In the genomic region with DNA sequence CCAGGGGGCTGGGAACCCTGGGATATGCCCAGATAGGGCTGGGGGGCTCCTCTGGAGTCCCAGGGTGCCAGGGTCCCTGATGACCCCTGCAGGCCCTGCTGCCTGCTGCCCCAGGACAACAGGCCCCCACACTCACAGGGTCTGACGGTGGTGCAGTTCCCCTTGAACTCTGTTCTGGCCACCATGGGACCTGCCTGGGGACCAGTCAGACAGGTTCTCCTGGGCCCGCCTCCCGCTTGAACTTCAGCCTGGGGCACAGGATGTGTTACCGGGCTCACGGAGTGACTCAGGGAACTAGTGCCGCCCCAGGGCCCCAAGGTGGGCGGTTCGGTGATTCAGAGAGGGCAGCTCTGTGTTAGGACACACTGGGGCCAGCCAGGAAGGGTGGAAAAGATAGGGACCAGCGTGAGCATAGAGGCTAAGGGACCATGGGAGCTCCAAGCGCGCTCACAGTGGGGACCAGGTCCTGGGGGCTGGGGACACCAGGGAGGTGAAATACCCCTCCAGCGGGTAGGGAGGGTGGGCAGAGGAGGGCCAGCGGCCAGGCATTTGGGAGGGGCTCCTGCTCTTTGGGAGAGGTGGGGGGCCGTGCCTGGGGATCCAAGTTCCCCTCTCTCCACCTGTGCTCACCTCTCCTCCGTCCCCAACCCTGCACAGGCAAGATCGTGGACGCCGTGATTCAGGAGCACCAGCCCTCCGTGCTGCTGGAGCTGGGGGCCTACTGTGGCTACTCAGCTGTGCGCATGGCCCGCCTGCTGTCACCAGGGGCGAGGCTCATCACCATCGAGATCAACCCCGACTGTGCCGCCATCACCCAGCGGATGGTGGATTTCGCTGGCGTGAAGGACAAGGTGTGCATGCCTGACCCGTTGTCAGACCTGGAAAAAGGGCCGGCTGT, we compare ENCODE assay signal across 8 cellular contexts. TPM values are rescaled to one million over a fixed set of nuclear protein-coding genes. Genes with fewer than 3 reads are reported as not detected.
A peak's percentile ranks its signal among the peaks of the same experiment; 100 is the strongest.
DNase-seq lines count a peak whose midpoint lies in the region; ATAC-seq and TF ChIP-seq lines count a peak whose summit lies in the region.

No MANE protein-coding gene starts in this region.

- no peak overlapping the region for H3K23ac ChIP-seq in mesenchymal stem cell (ENCODE audit: low read length in 2 of 2)

- ATAC-seq in body of pancreas (peak; percentile 92), HG02840 (IDR thresholded peaks at IDR 0.05; ENCODE audit: low FRiP score, unreplicated experiment) (no peak), GM21360 (IDR thresholded peaks at IDR 0.05; ENCODE audit: unreplicated experiment) (no peak), GM19351 (IDR thresholded peaks at IDR 0.05; ENCODE audit: unreplicated experiment) (no peak)

- TF ChIP-seq CTCF in body of pancreas (IDR thresholded peaks at IDR 0.05) = no peak

- H3K27ac ChIP-seq in body of pancreas = peak overlapping the region; percentile 86 to 92 (median 89)
- H3K27ac ChIP-seq in mesenchymal stem cell (ENCODE audit: low read length, poor library complexity, severe bottlenecking) = no peak overlapping the region

- intact Hi-C loops in body of pancreas (cut with DNase I) = no loop called here

- H3K4me3 ChIP-seq in body of pancreas (no peak overlapping the region), mesenchymal stem cell (ENCODE audit: insufficient read depth in 1 of 2, low read depth in 1 of 2, low read length in 2 of 2) (no peak overlapping the region)

- peak overlapping the region in 1 of 2 experiments; percentile 39 for H3K14ac ChIP-seq in mesenchymal stem cell (ENCODE audit: low read length in 2 of 2)

- peak overlapping the region in 1 of 2 experiments; percentile 34 for H3K18ac ChIP-seq in mesenchymal stem cell (ENCODE audit: low read depth in 1 of 2, low read length in 2 of 2)

- H4K8ac ChIP-seq in mesenchymal stem cell (ENCODE audit: low read length) = peak overlapping the region; percentile 52

- H2AFZ ChIP-seq in mesenchymal stem cell (ENCODE audit: low read depth, low read length) = no peak overlapping the region

- peak overlapping the region; percentile 8 for H3K4me2 ChIP-seq in mesenchymal stem cell (ENCODE audit: low read length, poor library complexity, severe bottlenecking)

- H2AK5ac ChIP-seq in mesenchymal stem cell (ENCODE audit: low read length, severe bottlenecking) = no peak overlapping the region

- no peak overlapping the region for H3K4ac ChIP-seq in mesenchymal stem cell (ENCODE audit: low read depth in 1 of 2, low read length in 2 of 2)

- no peak overlapping the region for H2BK12ac ChIP-seq in mesenchymal stem cell (ENCODE audit: low read length in 2 of 2)

- H3K9ac ChIP-seq in mesenchymal stem cell (ENCODE audit: low read length) = peak overlapping the region; percentile 51

- no peaks in the 10 kb centered on the region for H3K36me3 ChIP-seq in body of pancreas (replicated peaks in 1 of 2; ENCODE audit: insufficient read depth in 1 of 2, low read depth in 2 of 2)
- peaks cover 37 to 50% of the 10 kb centered on the region in 2 experiments for H3K36me3 ChIP-seq in mesenchymal stem cell (ENCODE audit: control insufficient read depth in 1 of 2, insufficient read depth in 2 of 2, low read depth in 1 of 2, low read length in 2 of 2)

- H2BK5ac ChIP-seq in mesenchymal stem cell (ENCODE audit: low read depth, low read length, poor library complexity, severe bottlenecking) = no peak overlapping the region

- H3K4me1 ChIP-seq in body of pancreas (peaks cover 58% of the 10 kb centered on the region), mesenchymal stem cell (ENCODE audit: control insufficient read depth, insufficient read depth, low read depth, low read length) (peaks cover 32% of the 10 kb centered on the region)

- no peaks in the 10 kb centered on the region for H3K9me3 ChIP-seq in body of pancreas
- H3K9me3 ChIP-seq in mesenchymal stem cell (ENCODE audit: control insufficient read depth, low read length) = no peaks in the 10 kb centered on the region

- no peak overlapping the region for H4K91ac ChIP-seq in mesenchymal stem cell (ENCODE audit: low read length)

- no peaks in the 10 kb centered on the region for H3K79me1 ChIP-seq in mesenchymal stem cell (replicated peaks; ENCODE audit: low read length, poor library complexity, severe bottlenecking)

- H2BK120ac ChIP-seq in mesenchymal stem cell (ENCODE audit: low read depth, low read length) = no peak overlapping the region

- 23 to 54% methylated on average over 15 to 27 of the region's 30 CpGs for WGBS in body of pancreas, 2 donors
- WGBS in mesenchymal stem cell = 66% methylated on average over 30 of the region's 30 CpGs

- H2BK15ac ChIP-seq in mesenchymal stem cell (ENCODE audit: low read depth, poor library complexity, severe bottlenecking) = no peak overlapping the region

- DNase-seq in AG20443 (ENCODE audit: low spot score) (peak; percentile 47), HK-2 (ENCODE audit: unreplicated experiment) (peak; percentile 90), body of pancreas (peak; percentile 93 to 97 (median 95)), mesenchymal stem cell (peak; percentile 81), nucleus accumbens (lab: John Stamatoyannopoulos, UW) (no peak)

- H3K27me3 ChIP-seq in body of pancreas (no peaks in the 10 kb centered on the region), mesenchymal stem cell (ENCODE audit: control insufficient read depth in 1 of 2, insufficient read depth in 1 of 2, low read length in 2 of 2) (no peaks in the 10 kb centered on the region)

- peak; percentile 32 to 42 (median 37) for TF ChIP-seq POLR2A in body of pancreas (IDR thresholded peaks at IDR 0.05)

RNA-seq across cellular contexts. Expression of a gene that starts 21.5 kb away (rescaled TPM):
- 10 to 100 TPM; 22.1 to 23.6 TPM for total RNA-seq in body of pancreas
- 5.8 TPM for polyA plus RNA-seq in mesenchymal stem cell (2013, experiment 1 of 2)
- polyA plus RNA-seq in mesenchymal stem cell (2013, experiment 2 of 2) = 6.0 TPM

RNA-seq across cellular contexts. Expression of a gene that starts 21.6 kb away (rescaled TPM):
- 10 to 100 TPM; 85.6 to 98.2 TPM for total RNA-seq in body of pancreas
- polyA plus RNA-seq in mesenchymal stem cell (2013, experiment 1 of 2) = 51.6 TPM
- 55.0 TPM for polyA plus RNA-seq in mesenchymal stem cell (2013, experiment 2 of 2)

RNA-seq across cellular contexts. Expression of a gene that starts 53.5 kb away (rescaled TPM):
- total RNA-seq in body of pancreas = 100 to 1,000 TPM in 1 of 2 donors, 10 to 100 TPM in 1; 36.6 to 150 TPM
- polyA plus RNA-seq in mesenchymal stem cell (2013, experiment 1 of 2) = 3.0 TPM
- polyA plus RNA-seq in mesenchymal stem cell (2013, experiment 2 of 2) = 3.2 TPM

RNA-seq across cellular contexts. Expression of a gene that starts 57.8 kb away (rescaled TPM):
- 10 to 100 TPM; 10.5 to 19.7 TPM for total RNA-seq in body of pancreas
- 16.0 TPM for polyA plus RNA-seq in mesenchymal stem cell (2013, experiment 1 of 2)
- polyA plus RNA-seq in mesenchymal stem cell (2013, experiment 2 of 2) = 16.1 TPM

Comparison
In these comparisons a context has a peak if more than half of its experiments do, and no peak if none do; other contexts are left out.
1. DNase-seq: peak in AG20443 (single experiment), HK-2 (single experiment), body of pancreas (4 of 4) and mesenchymal stem cell (single experiment); none in nucleus accumbens (0 of 56).